ENCODE assay signal across 1 cellular context in genomic region chr10:35440016-35440415, GRCh38.
TF ChIP-seq lines count a peak whose summit lies in the region.

No MANE protein-coding gene starts in this region.

TF ChIP-seq in HepG2, 621 proteins besides CTCF, POLR2A, EP300 and RAD21 (continued from another document):
- TF ChIP-seq NCOA1 (CRISPR knock-in tag; IDR thresholded peaks at IDR 0.05) = no peak
TF ChIP-seq in HepG2: peak in this region for 0.
